22 cellular contexts compared by ENCODE assay signal in the genomic region with DNA sequence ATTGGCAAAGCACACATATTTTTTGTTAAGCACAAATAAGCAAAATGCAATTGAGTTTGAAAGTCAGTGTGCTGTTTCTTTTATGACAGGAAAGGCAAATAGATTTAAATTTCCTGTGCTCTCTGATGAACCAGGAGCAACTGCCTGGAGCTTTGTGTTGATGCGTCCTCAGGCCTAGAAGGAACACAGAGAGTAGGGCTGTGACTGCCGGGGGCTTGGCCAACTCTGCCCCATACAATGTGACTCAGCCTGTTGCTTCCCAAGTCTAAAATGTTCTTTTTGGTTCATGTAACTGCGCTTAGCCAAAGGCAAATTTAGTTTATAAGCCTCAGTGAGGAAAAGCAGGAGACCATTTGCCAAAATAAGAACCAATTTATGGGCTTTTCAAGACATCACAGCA.
"Had no signal": no experiment of that assay in that cellular context is flagged by ENCODE, and none has a peak within 500 bp of the region (broad histone marks: within the 10 kb centered on the region; RNA-seq: fewer than 3 reads in every experiment).

No MANE protein-coding gene starts in this region.

- H3K9me3 Mint-ChIP-seq: activated CD4-positive, alpha-beta memory T cell treated with anti-CD3 and anti-CD28 coated beads, Interleukin-2, amount 10 ng/mL, durations not matched to agents 7 days and 5 days; activated naive CD4-positive, alpha-beta T cell treated with anti-CD3 and anti-CD28 coated beads for 36 hours; activated T-helper 17 cell treated with anti-CD3 and anti-CD28 coated beads, Interleukin-2, amount 50 U/mL, for 72 hours; brain had no signal

- H3K27me3 Mint-ChIP-seq: activated CD4-positive, alpha-beta memory T cell treated with anti-CD3 and anti-CD28 coated beads, Interleukin-2, amount 10 ng/mL, durations not matched to agents 7 days and 5 days; activated CD4-positive, alpha-beta T cell treated with anti-CD3 and anti-CD28 coated beads for 36 hours; activated naive CD8-positive, alpha-beta T cell; activated T-helper 17 cell treated with anti-CD3 and anti-CD28 coated beads, Interleukin-2, amount 50 U/mL, for 72 hours; brain had no signal

- H3K27ac ChIP-seq: PC-9, WERI-Rb-1 had no signal

- H3K4me3 ChIP-seq: K562, PC-9 had no signal

- H3K4me3 Mint-ChIP-seq: activated CD4-positive, alpha-beta memory T cell treated with anti-CD3 and anti-CD28 coated beads, Interleukin-2, amount 10 ng/mL, durations not matched to agents 7 days and 5 days; activated CD4-positive, alpha-beta T cell treated with anti-CD3 and anti-CD28 coated beads for 36 hours; activated naive CD4-positive, alpha-beta T cell treated with anti-CD3 and anti-CD28 coated beads for 36 hours; activated naive CD8-positive, alpha-beta T cell; activated T-helper 17 cell treated with anti-CD3 and anti-CD28 coated beads, Interleukin-2, amount 50 U/mL, for 72 hours; brain had no signal

- H3K4me1 Mint-ChIP-seq: activated CD4-positive, alpha-beta memory T cell treated with anti-CD3 and anti-CD28 coated beads, Interleukin-2, amount 10 ng/mL, durations not matched to agents 7 days and 5 days; activated CD4-positive, alpha-beta T cell treated with anti-CD3 and anti-CD28 coated beads for 36 hours; brain had no signal

- DNase-seq: activated CD4-positive, alpha-beta memory T cell treated with anti-CD3 and anti-CD28 coated beads, Interleukin-2, amount 10 ng/mL, durations not matched to agents 7 days and 5 days; activated CD4-positive, alpha-beta T cell treated with anti-CD3 and anti-CD28 coated beads for 36 hours; activated CD4-positive, alpha-beta T cell treated with anti-CD3 and anti-CD28 coated beads, Interleukin-2, amount 50 U/mL, for 1 hour; activated gamma-delta T cell; activated naive CD4-positive, alpha-beta T cell treated with anti-CD3 and anti-CD28 coated beads for 36 hours; activated T-cell treated with anti-CD3 and anti-CD28 coated beads for 4 hours; amygdala; Karpas-422; NCI-H1105 treated with DMSO at 0.1 percent for 48 hours; NCI-H1436 treated with DMSO at 0.1 percent for 48 hours; NCI-H187; NCI-H2081; NCI-H510A treated with DMSO at 0.1 percent for 48 hours; PC-9; SHP77 treated with DMSO at 0.1 percent for 48 hours; T-helper 1 cell; WERI-Rb-1 had no signal

- H3K27ac Mint-ChIP-seq: activated CD4-positive, alpha-beta memory T cell treated with anti-CD3 and anti-CD28 coated beads, Interleukin-2, amount 10 ng/mL, durations not matched to agents 7 days and 5 days; activated CD4-positive, alpha-beta T cell treated with anti-CD3 and anti-CD28 coated beads for 36 hours; activated naive CD4-positive, alpha-beta T cell treated with anti-CD3 and anti-CD28 coated beads for 36 hours; activated naive CD8-positive, alpha-beta T cell; activated T-helper 17 cell treated with anti-CD3 and anti-CD28 coated beads, Interleukin-2, amount 50 U/mL, for 72 hours; brain had no signal

- FAIRE-seq: astrocyte, K562 had no signal
